Comparison of ENCODE assay signal across 24 cellular contexts in genomic region chr17:57124053-57124452, GRCh38.
"Had no signal": no experiment of that assay in that cellular context is flagged by ENCODE, and none has a peak within 500 bp of the region (broad histone marks: within the 10 kb centered on the region; RNA-seq: fewer than 3 reads in every experiment).

No MANE protein-coding gene starts in this region.

- H3K27me3 ChIP-seq: esophagus squamous epithelium, gastrocnemius medialis, heart right ventricle, left lung had no signal

- FAIRE-seq: endometrium, islet of Langerhans, keratinocyte had no signal

- DNase-seq: cortex of kidney; effector CD8-positive, alpha-beta T cell; effector memory CD8-positive, alpha-beta T cell; endodermal cell; esophagus squamous epithelium; foreskin fibroblast; foreskin melanocyte; gastrocnemius medialis; glutamatergic neuron; head of caudate nucleus; heart right ventricle; hippocampal formation; left cardiac atrium; left lung; left ventricle myocardium superior; lower lobe of right lung; mesenchymal stem cell; mucosa of descending colon; naive B cell; naive thymus-derived CD8-positive, alpha-beta T cell had no signal

- H3K4me1 ChIP-seq: esophagus squamous epithelium, left lung, lower lobe of right lung had no signal

- H3K4me3 ChIP-seq: esophagus squamous epithelium, gastrocnemius medialis, heart right ventricle, left lung, lower lobe of right lung, mucosa of descending colon had no signal

- H3K27ac ChIP-seq: epithelial cell of prostate, esophagus squamous epithelium, gastrocnemius medialis, heart right ventricle, left lung, lower lobe of right lung had no signal

- H3K9me3 ChIP-seq: esophagus squamous epithelium, gastrocnemius medialis, heart right ventricle, left lung, lower lobe of right lung, mucosa of descending colon had no signal
